1 cellular context compared by ENCODE assay signal in the genomic region with DNA sequence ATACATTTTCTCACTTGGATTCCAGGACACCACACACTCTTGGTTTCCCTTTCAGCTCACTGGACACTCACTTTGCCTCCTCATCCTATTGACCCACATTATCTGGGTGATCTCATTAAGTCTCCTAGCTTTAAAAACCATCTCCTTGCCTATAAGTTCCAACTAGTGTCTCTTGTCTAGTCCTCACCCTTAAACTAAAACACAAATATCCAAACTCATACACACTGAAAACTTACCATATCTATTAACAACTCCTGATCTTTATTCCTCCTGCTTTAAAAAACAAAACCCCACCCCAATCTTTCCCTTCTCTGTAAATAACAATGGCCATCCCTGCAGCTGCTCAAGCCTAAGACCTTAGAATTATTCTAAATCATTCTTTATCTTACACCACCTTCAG.
TF ChIP-seq lines count a peak whose summit lies in the region.

No MANE protein-coding gene starts in this region.

TF ChIP-seq in K562, 482 proteins besides CTCF, POLR2A, EP300 and RAD21:
- TF ChIP-seq, protein P1, sequence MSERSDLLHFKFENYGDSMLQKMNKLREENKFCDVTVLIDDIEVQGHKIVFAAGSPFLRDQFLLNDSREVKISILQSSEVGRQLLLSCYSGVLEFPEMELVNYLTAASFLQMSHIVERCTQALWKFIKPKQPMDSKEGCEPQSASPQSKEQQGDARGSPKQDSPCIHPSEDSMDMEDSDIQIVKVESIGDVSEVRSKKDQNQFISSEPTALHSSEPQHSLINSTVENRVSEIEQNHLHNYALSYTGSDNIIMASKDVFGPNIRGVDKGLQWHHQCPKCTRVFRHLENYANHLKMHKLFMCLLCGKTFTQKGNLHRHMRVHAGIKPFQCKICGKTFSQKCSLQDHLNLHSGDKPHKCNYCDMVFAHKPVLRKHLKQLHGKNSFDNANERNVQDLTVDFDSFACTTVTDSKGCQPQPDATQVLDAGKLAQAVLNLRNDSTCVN (CRISPR knock-in tag; IDR thresholded peaks at IDR 0.05) = 0 out of 2 replicates have a peak, but pooled peaks have one; percentile 51
- no peak for TF ChIP-seq HOXB6 (CRISPR knock-in tag; IDR thresholded peaks at IDR 0.05; ENCODE audit: borderline replicate concordance)
- TF ChIP-seq OTX1 (CRISPR knock-in tag; IDR thresholded peaks at IDR 0.05) = peak; percentile 55; the same call in 1 of the 2 replicates
- TF ChIP-seq PCBP1 (IDR thresholded peaks at IDR 0.05; ENCODE audit: low read depth, low read length, poor library complexity, severe bottlenecking) = no peak
- TF ChIP-seq HIVEP1 (CRISPR knock-in tag; IDR thresholded peaks at IDR 0.05) = no peak
- TF ChIP-seq CBFA2T3 (IDR thresholded peaks at IDR 0.05) = no peak
- no peak for TF ChIP-seq JUND (IDR thresholded peaks at IDR 0.05; ENCODE audit: borderline replicate concordance, low read depth, low read length)
- TF ChIP-seq JUND (tag; IDR thresholded peaks at IDR 0.05; ENCODE audit: borderline replicate concordance, low read depth, low read length) = no peak
- TF ChIP-seq RBM25 (IDR thresholded peaks at IDR 0.05; ENCODE audit: low read depth, low read length, severe bottlenecking) = no peak
- no peak for TF ChIP-seq SAP30 (IDR thresholded peaks at IDR 0.05; ENCODE audit: borderline replicate concordance, insufficient read depth, low read depth, low read length, poor library complexity, severe bottlenecking)
- TF ChIP-seq, protein P2, sequence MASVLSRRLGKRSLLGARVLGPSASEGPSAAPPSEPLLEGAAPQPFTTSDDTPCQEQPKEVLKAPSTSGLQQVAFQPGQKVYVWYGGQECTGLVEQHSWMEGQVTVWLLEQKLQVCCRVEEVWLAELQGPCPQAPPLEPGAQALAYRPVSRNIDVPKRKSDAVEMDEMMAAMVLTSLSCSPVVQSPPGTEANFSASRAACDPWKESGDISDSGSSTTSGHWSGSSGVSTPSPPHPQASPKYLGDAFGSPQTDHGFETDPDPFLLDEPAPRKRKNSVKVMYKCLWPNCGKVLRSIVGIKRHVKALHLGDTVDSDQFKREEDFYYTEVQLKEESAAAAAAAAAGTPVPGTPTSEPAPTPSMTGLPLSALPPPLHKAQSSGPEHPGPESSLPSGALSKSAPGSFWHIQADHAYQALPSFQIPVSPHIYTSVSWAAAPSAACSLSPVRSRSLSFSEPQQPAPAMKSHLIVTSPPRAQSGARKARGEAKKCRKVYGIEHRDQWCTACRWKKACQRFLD (CRISPR knock-in tag; IDR thresholded peaks at IDR 0.05) = no peak
- TF ChIP-seq, protein P3, sequence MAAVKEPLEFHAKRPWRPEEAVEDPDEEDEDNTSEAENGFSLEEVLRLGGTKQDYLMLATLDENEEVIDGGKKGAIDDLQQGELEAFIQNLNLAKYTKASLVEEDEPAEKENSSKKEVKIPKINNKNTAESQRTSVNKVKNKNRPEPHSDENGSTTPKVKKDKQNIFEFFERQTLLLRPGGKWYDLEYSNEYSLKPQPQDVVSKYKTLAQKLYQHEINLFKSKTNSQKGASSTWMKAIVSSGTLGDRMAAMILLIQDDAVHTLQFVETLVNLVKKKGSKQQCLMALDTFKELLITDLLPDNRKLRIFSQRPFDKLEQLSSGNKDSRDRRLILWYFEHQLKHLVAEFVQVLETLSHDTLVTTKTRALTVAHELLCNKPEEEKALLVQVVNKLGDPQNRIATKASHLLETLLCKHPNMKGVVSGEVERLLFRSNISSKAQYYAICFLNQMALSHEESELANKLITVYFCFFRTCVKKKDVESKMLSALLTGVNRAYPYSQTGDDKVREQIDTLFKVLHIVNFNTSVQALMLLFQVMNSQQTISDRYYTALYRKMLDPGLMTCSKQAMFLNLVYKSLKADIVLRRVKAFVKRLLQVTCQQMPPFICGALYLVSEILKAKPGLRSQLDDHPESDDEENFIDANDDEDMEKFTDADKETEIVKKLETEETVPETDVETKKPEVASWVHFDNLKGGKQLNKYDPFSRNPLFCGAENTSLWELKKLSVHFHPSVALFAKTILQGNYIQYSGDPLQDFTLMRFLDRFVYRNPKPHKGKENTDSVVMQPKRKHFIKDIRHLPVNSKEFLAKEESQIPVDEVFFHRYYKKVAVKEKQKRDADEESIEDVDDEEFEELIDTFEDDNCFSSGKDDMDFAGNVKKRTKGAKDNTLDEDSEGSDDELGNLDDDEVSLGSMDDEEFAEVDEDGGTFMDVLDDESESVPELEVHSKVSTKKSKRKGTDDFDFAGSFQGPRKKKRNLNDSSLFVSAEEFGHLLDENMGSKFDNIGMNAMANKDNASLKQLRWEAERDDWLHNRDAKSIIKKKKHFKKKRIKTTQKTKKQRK (IDR thresholded peaks at IDR 0.05; ENCODE audit: borderline replicate concordance, low read depth, low read length) = no peak
- TF ChIP-seq RBM15 (IDR thresholded peaks at IDR 0.05; ENCODE audit: insufficient read depth, low read length) = no peak
